ENCODE assay signal across 9 cellular contexts in genomic region chr14:30585204-30585603, GRCh38.
"Had no signal": no experiment of that assay in that cellular context is flagged by ENCODE, and none has a peak within 500 bp of the region (broad histone marks: within the 10 kb centered on the region; RNA-seq: fewer than 3 reads in every experiment).

No MANE protein-coding gene starts in this region.

- H3K9ac ChIP-seq: GM23248, KMS-11 had no signal

- H3K27ac ChIP-seq: GM23248, HL-60, KMS-11 had no signal

- H3K4me2 ChIP-seq: KMS-11 had no signal

- H3K4me1 ChIP-seq: HAP-1 had no signal

- DNase-seq: GM23248, GOT3, H7, IMR-90, KBM-7 had no signal

- H3K4me3 ChIP-seq: GM23248, HAP-1 had no signal

- H2AFZ ChIP-seq: GM23248 had no signal

- ATAC-seq: HCT116 had no signal
